Comparison of ENCODE assay signal across 18 cellular contexts in the genomic region with DNA sequence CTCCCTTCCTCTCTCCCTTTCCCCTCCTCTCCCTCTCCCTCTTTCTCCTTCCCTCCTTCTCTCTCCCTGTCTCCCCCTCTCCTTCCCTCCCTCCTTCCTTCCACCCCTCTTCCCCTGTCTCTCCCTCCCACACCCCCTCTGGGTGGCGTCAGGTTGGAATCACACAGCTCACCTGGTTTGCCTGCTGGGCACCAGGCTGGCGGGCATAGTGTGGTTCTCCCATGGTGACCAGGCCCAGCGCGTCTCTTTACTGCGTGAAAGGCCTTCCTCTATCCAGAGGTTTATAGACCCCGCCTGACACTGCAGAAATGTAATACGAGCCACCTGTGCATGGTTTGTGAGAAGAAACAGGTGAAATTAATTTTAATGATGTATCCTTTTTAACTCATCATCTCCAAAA.
"Had no signal": no experiment of that assay in that cellular context is flagged by ENCODE, and none has a peak within 500 bp of the region (broad histone marks: within the 10 kb centered on the region; RNA-seq: fewer than 3 reads in every experiment).

No MANE protein-coding gene starts in this region.

- H3K4me1 Mint-ChIP-seq: activated CD4-positive, alpha-beta T cell treated with anti-CD3 and anti-CD28 coated beads for 36 hours; memory B cell; T-cell had no signal

- H3K36me3 Mint-ChIP-seq: stimulated activated naive B cell treated with anti-CD40 and anti-IgM and Interleukin-4, amounts not matched to agents 10 μg/mL and 1 μg/mL and 100 μg/mL, for 72 hours had no signal

- H3K27ac Mint-ChIP-seq: activated CD4-positive, alpha-beta T cell treated with anti-CD3 and anti-CD28 coated beads for 36 hours; memory B cell; stimulated activated naive B cell treated with anti-CD40 and anti-IgM and Interleukin-4, amounts not matched to agents 10 μg/mL and 1 μg/mL and 100 μg/mL, for 72 hours; T-cell; WTC11 had no signal

- H3K9ac ChIP-seq: parathyroid adenoma had no signal

- H3K4me1 ChIP-seq: body of pancreas, left ventricle myocardium inferior, parathyroid adenoma, tibial artery, vagina had no signal

- H3K4me3 Mint-ChIP-seq: activated CD4-positive, alpha-beta T cell treated with anti-CD3 and anti-CD28 coated beads for 36 hours; memory B cell; stimulated activated naive B cell treated with anti-CD40 and anti-IgM and Interleukin-4, amounts not matched to agents 10 μg/mL and 1 μg/mL and 100 μg/mL, for 72 hours; T-cell; WTC11 had no signal

- H3K27me3 ChIP-seq: body of pancreas, vagina had no signal

- H3K27ac ChIP-seq: body of pancreas, dorsolateral prefrontal cortex, left ventricle myocardium inferior, parathyroid adenoma, tibial artery, vagina had no signal

- H3K36me3 ChIP-seq: left ventricle myocardium inferior, tibial artery, vagina had no signal

- H3K9me3 ChIP-seq: body of pancreas, vagina had no signal

- DNase-seq: activated CD4-positive, alpha-beta T cell treated with anti-CD3 and anti-CD28 coated beads for 36 hours; activated naive CD4-positive, alpha-beta T cell; body of pancreas; erythroblast; kidney glomerular epithelial cell; left ventricle myocardium inferior; stimulated activated CD4-positive, alpha-beta T cell treated with anti-CD3 and anti-CD28 coated beads, Interleukin-4, amount 100 ng/mL, for 4 hours; stimulated activated naive B cell treated with anti-CD40 and anti-IgM and Interleukin-4, amounts not matched to agents 10 μg/mL and 1 μg/mL and 100 μg/mL, for 72 hours had no signal

- ATAC-seq: activated CD4-positive, alpha-beta T cell treated with anti-CD3 and anti-CD28 coated beads for 36 hours; body of pancreas; sciatic nerve; SK-N-SH treated with all-trans-retinoic acid at 6 μM for 48 hours; stimulated activated naive B cell treated with anti-CD40 and anti-IgM and Interleukin-4, amounts not matched to agents 10 μg/mL and 1 μg/mL and 100 μg/mL, for 72 hours; T-cell; WTC11 had no signal

- H3K4me3 ChIP-seq: body of pancreas, dorsolateral prefrontal cortex, left ventricle myocardium inferior, smooth muscle cell, tibial artery, vagina had no signal
